Comparison of ENCODE assay signal across 25 cellular contexts in genomic region chr6:9708600-9708999, GRCh38.
"Had no signal": no experiment of that assay in that cellular context is flagged by ENCODE, and none has a peak within 500 bp of the region (broad histone marks: within the 10 kb centered on the region; RNA-seq: fewer than 3 reads in every experiment).

No MANE protein-coding gene starts in this region.

- H3K4me3 ChIP-seq: K562, PC-9, Peyer's patch, SJSA1, SK-N-MC had no signal

- H3K27ac ChIP-seq: KMS-11, PC-9, Peyer's patch, SJSA1, SK-N-MC had no signal

- H3K27me3 ChIP-seq: Peyer's patch, SJSA1 had no signal

- H3K9me3 ChIP-seq: Peyer's patch, SJSA1 had no signal

- H3K36me3 ChIP-seq: Peyer's patch, SJSA1 had no signal

- H3K4me1 ChIP-seq: Peyer's patch, SJSA1 had no signal

- ATAC-seq: HepG2, K562, Right ventricle myocardium inferior had no signal

- DNase-seq: Kasumi-1; NCI-H1092; NCI-H1105 treated with DMSO at 0.1 percent for 48 hours; NCI-H1417 treated with DMSO at 0.1 percent for 48 hours; NCI-H187; NCI-H2029; NCI-H2081 treated with DMSO at 0.1 percent for 48 hours; NCI-H2171; NCI-H226; NCI-H446; NCI-H510A; NCI-H524 treated with DMSO at 0.1 percent for 48 hours; NCI-H69; NCI-H774; NK-92 treated with Interleukin-12 subunit alpha and Interleukin-12 subunit beta, amount 100 ng/mL, for 24 hours; PC-9; Peyer's patch; SIG-M5; T-helper 2 cell had no signal

- H2AFZ ChIP-seq: PC-9 had no signal

- H3K9ac ChIP-seq: KMS-11 had no signal

- H3K4me2 ChIP-seq: KMS-11, PC-9 had no signal
